22 cellular contexts compared by ENCODE assay signal in the genomic region with DNA sequence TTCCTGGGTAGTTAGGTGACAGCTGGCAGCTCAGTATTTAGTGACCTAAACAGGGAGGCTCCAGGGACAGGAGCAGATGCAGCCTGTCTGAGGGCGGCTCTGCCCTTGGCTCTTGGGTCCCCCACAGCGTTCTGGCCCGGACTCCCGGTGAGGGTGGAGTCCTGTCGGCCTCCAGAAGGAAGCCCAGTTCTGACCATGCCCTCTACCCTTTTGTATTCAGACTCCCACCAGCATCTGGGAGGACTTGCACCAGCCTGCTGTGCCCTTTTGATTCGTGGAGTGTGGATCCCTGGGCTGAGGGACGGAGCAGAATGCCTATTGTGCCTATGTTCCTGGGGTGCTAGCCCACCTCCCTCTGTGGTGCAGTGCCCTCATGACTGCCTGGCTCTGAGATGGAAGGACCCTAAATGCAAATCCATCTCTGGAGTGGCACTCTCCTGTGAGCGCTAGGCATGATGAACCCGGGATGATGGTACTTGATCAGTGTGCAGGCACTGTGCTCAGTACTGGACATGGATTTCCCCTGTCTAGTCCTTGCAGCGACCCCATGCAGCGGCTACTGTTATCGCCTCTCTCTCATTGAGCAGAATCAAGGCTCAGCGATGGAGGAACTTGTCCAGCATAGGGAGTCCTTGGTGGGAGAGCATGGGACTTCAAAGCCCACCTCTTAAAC.
"Had no signal": no experiment of that assay in that cellular context is flagged by ENCODE, and none has a peak within 500 bp of the region (broad histone marks: within the 10 kb centered on the region; RNA-seq: fewer than 3 reads in every experiment).

No MANE protein-coding gene starts in this region.

- H3K4me1 ChIP-seq: pancreas had no signal

- ATAC-seq: activated CD4-positive, CD25-positive, alpha-beta regulatory T cell treated with anti-CD3 and anti-CD28 coated beads, Interleukin-2, amount 50 U/mL, for 24 hours; activated CD8-positive, alpha-beta T cell treated with anti-CD3 and anti-CD28 coated beads, Interleukin-2, amount 10 ng/mL, durations not matched to agents 7 days and 5 days; activated naive CD8-positive, alpha-beta T cell treated with anti-CD3 and anti-CD28 coated beads, Interleukin-2, amount 50 U/mL, for 24 hours; activated T-cell treated with anti-CD3 and anti-CD28 coated beads, Interleukin-2, amount 50 U/mL, for 4 hours; gastroesophageal sphincter; mucosa of descending colon; naive thymus-derived CD4-positive, alpha-beta T cell; pancreas; right lobe of liver; stimulated activated memory B cell treated with anti-CD40 and anti-IgM and Interleukin-4, amounts not matched to agents 10 μg/mL and 1 μg/mL and 100 μg/mL, for 72 hours had no signal

- H3K27ac ChIP-seq: ascending aorta, gastroesophageal sphincter, neutrophil, pancreas, right lobe of liver, thoracic aorta had no signal

- H3K4me3 ChIP-seq: ascending aorta, gastroesophageal sphincter, mucosa of descending colon, pancreas, right lobe of liver, smooth muscle cell, thoracic aorta had no signal

- H3K36me3 ChIP-seq: ascending aorta, gastroesophageal sphincter, neutrophil, pancreas, right lobe of liver had no signal

- DNase-seq: activated CD4-positive, alpha-beta T cell treated with anti-CD3 and anti-CD28 coated beads, Interleukin-2, amount 10 ng/mL, durations not matched to agents 7 days and 5 days; activated CD8-positive, alpha-beta memory T cell treated with anti-CD3 and anti-CD28 coated beads, Interleukin-2, amount 50 U/mL, for 4 hours; activated CD8-positive, alpha-beta T cell treated with anti-CD3 and anti-CD28 coated beads, Interleukin-2, amount 10 ng/mL, durations not matched to agents 7 days and 5 days; activated effector memory CD4-positive, alpha-beta T cell treated with Interleukin-2 at 50 U/mL for 16 hours; activated naive CD4-positive, alpha-beta T cell treated with anti-CD3 and anti-CD28 coated beads, Interleukin-2, amount 10 ng/mL, durations not matched to agents 7 days and 5 days; activated naive CD8-positive, alpha-beta T cell treated with anti-CD3 and anti-CD28 coated beads, Interleukin-2, amount 50 U/mL, for 24 hours; activated T-cell treated with anti-CD3 and anti-CD28 coated beads, Interleukin-2, amount 50 U/mL, for 4 hours; effector CD4-positive, alpha-beta T cell; immature natural killer cell; mesenchymal stem cell; mucosa of descending colon; naive thymus-derived CD4-positive, alpha-beta T cell; pancreas; stimulated activated CD4-positive, alpha-beta T cell treated with anti-CD3 and anti-CD28 coated beads, Interleukin-4, amount 100 ng/mL, for 4 hours had no signal

- H3K27me3 ChIP-seq: ascending aorta, gastroesophageal sphincter, neutrophil, pancreas, right lobe of liver had no signal

- H3K9me3 ChIP-seq: ascending aorta, gastroesophageal sphincter, mucosa of descending colon, neutrophil, pancreas, right lobe of liver, thoracic aorta had no signal
